In the genomic region with DNA sequence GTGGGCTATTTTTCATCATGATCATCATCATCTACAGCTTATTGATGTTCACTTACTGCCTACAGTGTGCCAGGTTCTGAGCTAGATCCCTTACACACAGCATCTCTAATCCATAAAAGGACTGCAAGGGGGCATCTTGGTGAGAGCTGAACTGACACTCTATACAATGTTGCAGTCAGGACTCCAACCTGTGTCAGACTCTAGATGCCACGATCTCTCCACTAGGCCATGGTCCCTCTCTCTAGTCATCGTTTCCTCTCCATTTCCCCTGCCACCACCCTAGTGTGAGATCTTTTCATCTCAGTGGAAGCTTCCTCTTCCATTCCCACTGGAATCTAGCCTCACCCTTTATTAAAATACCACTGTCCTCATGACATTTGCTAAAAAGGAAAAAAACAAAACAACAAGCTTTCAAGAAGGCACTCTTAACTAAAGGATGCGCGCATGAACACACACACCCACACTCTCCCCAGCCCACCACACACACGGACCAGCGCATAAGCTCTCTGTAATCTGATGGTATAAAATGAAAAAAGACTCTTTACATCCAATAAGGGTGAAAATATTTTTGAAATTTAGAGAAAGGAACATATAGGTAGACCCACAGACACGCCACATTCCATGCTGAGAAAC, we compare ENCODE assay signal across 27 cellular contexts.
DNase-seq lines count a peak whose midpoint lies in the region; ATAC-seq, FAIRE-seq and TF ChIP-seq lines count a peak whose summit lies in the region.
"Had no signal": no experiment of that assay in that cellular context is flagged by ENCODE, and none has a peak within 500 bp of the region (broad histone marks: within the 10 kb centered on the region; RNA-seq: fewer than 3 reads in every experiment).

No MANE protein-coding gene starts in this region.

- no TSS peak for BruUV-seq in HepG2 (replicated peaks; lab: Mats Ljungman, UMichigan)

- H3K27me3 Mint-ChIP-seq in brain = no peaks in the 10 kb centered on the region
- H3K27me3 Mint-ChIP-seq in nephron (ENCODE audit: low read depth) = peaks cover 3% of the 10 kb centered on the region
- H3K27me3 Mint-ChIP-seq: activated CD8-positive, alpha-beta T cell treated with anti-CD3 and anti-CD28 coated beads for 36 hours; progenitor cell of endocrine pancreas had no signal

- peak overlapping the region; percentile 82 for H3K4me2 ChIP-seq in HepG2 (ENCODE audit: low read depth, low read length)

- POLR2A ChIA-PET in HepG2 (lab: Yijun Ruan, JAX) = interaction anchor here (1.0 to 2.0 kb wide), 3 partner anchors 11 to 38 kb away, joined by 3 to 10 read pairs (median 4); no protein-coding TSS in a partner anchor

- no peaks in the 10 kb centered on the region for H3K36me3 ChIP-seq in HepG2 (replicated peaks in 1 of 2; ENCODE audit: control insufficient read depth in 1 of 2, insufficient read depth in 2 of 2, low read length in 2 of 2)
- no peaks in the 10 kb centered on the region for H3K36me3 ChIP-seq in right lobe of liver
- H3K36me3 ChIP-seq in heart right ventricle = no peaks in the 10 kb centered on the region
- H3K36me3 ChIP-seq: adrenal gland, colonic mucosa, tibial artery had no signal

- H3K9me3 ChIP-seq in HepG2 (ENCODE audit: low read length) (no peaks in the 10 kb centered on the region), right lobe of liver (no peaks in the 10 kb centered on the region), heart right ventricle (no peaks in the 10 kb centered on the region)
- H3K9me3 ChIP-seq: adrenal gland, colonic mucosa, tibial artery had no signal

- CTCF ChIA-PET in HepG2 (lab: Yijun Ruan, JAX; ENCODE audit: low intra/inter-chr PET ratio, low total read pairs) = no interaction called here

- no peak for ATAC-seq in HepG2
- ATAC-seq in right lobe of liver = no peak
- no peak for ATAC-seq in heart right ventricle
- ATAC-seq: activated CD8-positive, alpha-beta T cell treated with anti-CD3 and anti-CD28 coated beads for 36 hours had no signal

- no peaks in the 10 kb centered on the region for H4K20me1 ChIP-seq in HepG2 (ENCODE audit: insufficient read depth, low read length)

- TF ChIP-seq EP300 in HepG2 (IDR thresholded peaks at IDR 0.05; ENCODE audit: low read depth in 2 of 2, low read length in 2 of 2) (no peak), HepG2 (CRISPR knock-in tag; IDR thresholded peaks at IDR 0.05; ENCODE audit: borderline replicate concordance) (no peak)

- peak overlapping the region; percentile 94 for H3K27ac ChIP-seq in HepG2 (ENCODE audit: extremely low read length, insufficient read depth, low read length)
- H3K27ac ChIP-seq in right lobe of liver = no peak overlapping the region
- no peak overlapping the region for H3K27ac ChIP-seq in heart right ventricle
- H3K27ac ChIP-seq in dorsolateral prefrontal cortex = peak overlapping the region in 1 of 59 donors; percentile 18
- H3K27ac ChIP-seq: adrenal gland, colonic mucosa, tibial artery had no signal

- H2AFZ ChIP-seq in HepG2 (ENCODE audit: low read length) = no peak overlapping the region

- in situ Hi-C loops in HepG2 (cut with HindIII; ENCODE audit: extremely low pct_ligation_motif_present, low pct_unique_long_range_greater_than_20kb) = no loop called here

- TF ChIP-seq RAD21 in HepG2 (CRISPR knock-in tag; IDR thresholded peaks at IDR 0.05) = no peak

- peaks cover 43% of the 10 kb centered on the region for H3K4me1 ChIP-seq in HepG2 (ENCODE audit: insufficient read depth, low read length)
- no peaks in the 10 kb centered on the region for H3K4me1 ChIP-seq in right lobe of liver
- peaks cover 0 to 33% (median 0%) of the 10 kb centered on the region in 9 donors for H3K4me1 ChIP-seq in heart right ventricle
- H3K4me1 ChIP-seq: adrenal gland, colonic mucosa, tibial artery had no signal

- peak overlapping the region; percentile 72 for H3K9ac ChIP-seq in HepG2 (ENCODE audit: insufficient read depth, low read depth, low read length)

- DNase-seq in HepG2 (ENCODE audit: low spot score) (no peak), right lobe of liver (no peak), heart right ventricle (no peak), nucleus accumbens (lab: John Stamatoyannopoulos, UW) (no peak), dorsolateral prefrontal cortex (no peak), occipital lobe (lab: John Stamatoyannopoulos, UW) (no peak)
- DNase-seq: activated CD8-positive, alpha-beta T cell treated with anti-CD3 and anti-CD28 coated beads for 36 hours; adrenal gland; colonic mucosa; NCI-H1105 treated with DMSO at 0.1 percent for 48 hours; NCI-H2029 treated with DMSO at 0.1 percent for 48 hours; NK-92 treated with Interleukin-12 subunit alpha and Interleukin-12 subunit beta, amount 100 ng/mL, for 24 hours; SIG-M5; stimulated activated CD4-positive, alpha-beta T cell treated with anti-CD3 and anti-CD28 coated beads, Interleukin-2, amount 100 ng/mL, for 48 hours; stimulated activated naive CD4-positive, alpha-beta T cell treated with Interleukin-2 at 50 U/mL for 16 hours; T-helper 2 cell had no signal

- H3K36me3 Mint-ChIP-seq in brain (no peaks in the 10 kb centered on the region), nephron (ENCODE audit: low read depth) (no peaks in the 10 kb centered on the region)
- H3K36me3 Mint-ChIP-seq: memory B cell; natural killer cell treated with Interleukin-12 subunit alpha and Interleukin-12 subunit beta and Interleukin-15 and Interleukin-18, amount 100 ng/mL, for 72 hours had no signal

- H3K4me3 Mint-ChIP-seq in brain (no peak overlapping the region), nephron (no peak overlapping the region)
- H3K4me3 Mint-ChIP-seq: activated CD8-positive, alpha-beta T cell treated with anti-CD3 and anti-CD28 coated beads for 36 hours; memory B cell; natural killer cell treated with Interleukin-12 subunit alpha and Interleukin-12 subunit beta and Interleukin-15 and Interleukin-18, amount 100 ng/mL, for 72 hours had no signal

- no peaks in the 10 kb centered on the region for H3K9me3 Mint-ChIP-seq in brain
- H3K9me3 Mint-ChIP-seq in nephron = no peaks in the 10 kb centered on the region
- H3K9me3 Mint-ChIP-seq: activated CD8-positive, alpha-beta T cell treated with anti-CD3 and anti-CD28 coated beads for 36 hours; memory B cell; natural killer cell treated with Interleukin-12 subunit alpha and Interleukin-12 subunit beta and Interleukin-15 and Interleukin-18, amount 100 ng/mL, for 72 hours had no signal

- FAIRE-seq in HepG2 (lab: Jason Lieb, UNC) = no peak
- FAIRE-seq: A204.1, bronchial epithelial cell, endometrium, H1 had no signal

- H3K27ac Mint-ChIP-seq in brain (peak overlapping the region in 3 of 5 experiments; percentile 41 to 93 (median 91)), nephron (peak overlapping the region in 2 of 3 experiments; percentile 95 to 96)
- H3K27ac Mint-ChIP-seq: activated CD8-positive, alpha-beta T cell treated with anti-CD3 and anti-CD28 coated beads for 36 hours; memory B cell; natural killer cell treated with Interleukin-12 subunit alpha and Interleukin-12 subunit beta and Interleukin-15 and Interleukin-18, amount 100 ng/mL, for 72 hours; progenitor cell of endocrine pancreas had no signal

- no peaks in the 10 kb centered on the region for H3K79me2 ChIP-seq in HepG2 (ENCODE audit: insufficient read depth, low read length)

- intact Hi-C loops in HepG2 (cut with micrococcal nuclease; ENCODE audit: unreplicated experiment) (no loop called here), right lobe of liver (cut with DNase I) (no loop called here), heart right ventricle (cut with DNase I) (loop anchor here in 1 of 10 donors (10.0 kb wide), 1 partner anchor 54 kb away; no protein-coding TSS in a partner anchor), dorsolateral prefrontal cortex (cut with DNase I) (no loop called here)

- TF ChIP-seq POLR2A in HepG2 (IDR thresholded peaks at IDR 0.05; ENCODE audit: insufficient read depth in 1 of 2, low read depth in 2 of 2, low read length in 2 of 2) (no peak), right lobe of liver (IDR thresholded peaks at IDR 0.05) (no peak)

- 88% methylated on average over 7 of the region's 7 CpGs for WGBS in HepG2 (ENCODE audit: low lambda C conversion rate)
- 70% methylated on average over 7 of the region's 7 CpGs for WGBS in right lobe of liver (ENCODE audit: insufficient coverage, low coverage, low lambda C conversion rate, missing lambda C conversion rate)
- WGBS in heart right ventricle, 2 donors = 92 to 95% methylated on average over 7 of the region's 7 CpGs

- peak overlapping the region in 1 of 3 experiments; percentile 57; a peak in 2 of 6 replicates for H3K4me3 ChIP-seq in HepG2 (replicated peaks in 1 of 3; ENCODE audit: insufficient read depth in 1 of 3, low read depth in 2 of 3, low read length in 3 of 3)
- no peak overlapping the region for H3K4me3 ChIP-seq in right lobe of liver
- no peak overlapping the region for H3K4me3 ChIP-seq in heart right ventricle
- H3K4me3 ChIP-seq in dorsolateral prefrontal cortex = no peak overlapping the region
- H3K4me3 ChIP-seq: adrenal gland, colonic mucosa, skin epidermis, tibial artery had no signal

- H3K27me3 ChIP-seq in HepG2 (ENCODE audit: control insufficient read depth in 1 of 2, insufficient read depth in 2 of 2, low read length in 2 of 2) (no peaks in the 10 kb centered on the region), right lobe of liver (no peaks in the 10 kb centered on the region), heart right ventricle (no peaks in the 10 kb centered on the region), dorsolateral prefrontal cortex (peaks cover 0 to 4% (median 0%) of the 10 kb centered on the region in 45 donors)
- H3K27me3 ChIP-seq: adrenal gland, colonic mucosa, tibial artery had no signal

- TF ChIP-seq CTCF in HepG2 (CRISPR knock-in tag; IDR thresholded peaks at IDR 0.05) (no peak), right lobe of liver (IDR thresholded peaks at IDR 0.05) (no peak), brain (conservative IDR thresholded peaks at IDR 0.05) (no peak), nephron (IDR thresholded peaks at IDR 0.05; ENCODE audit: unreplicated experiment in 3 of 3) (no peak), heart right ventricle (IDR thresholded peaks at IDR 0.05) (no peak), dorsolateral prefrontal cortex (IDR thresholded peaks at IDR 0.05 in 54 of 56, conservative IDR thresholded peaks at IDR 0.05 in 2 of 56; ENCODE audit: low read depth in 1 of 56, partially characterized antibody in 56 of 56) (no peak)

- H3K4me1 Mint-ChIP-seq in brain (peaks cover 46% of the 10 kb centered on the region), nephron (peaks cover 48% of the 10 kb centered on the region)

TF ChIP-seq in HepG2, 621 proteins besides CTCF, POLR2A, EP300 and RAD21:
- TF ChIP-seq ZNF737 (CRISPR knock-in tag; IDR thresholded peaks at IDR 0.05; ENCODE audit: borderline replicate concordance) = no peak
- TF ChIP-seq LCORL (IDR thresholded peaks at IDR 0.05) = no peak
- TF ChIP-seq LCORL (CRISPR knock-in tag; IDR thresholded peaks at IDR 0.05) = 0 out of 2 replicates have a peak, but pooled peaks have one; percentile 2
